In the genomic region with DNA sequence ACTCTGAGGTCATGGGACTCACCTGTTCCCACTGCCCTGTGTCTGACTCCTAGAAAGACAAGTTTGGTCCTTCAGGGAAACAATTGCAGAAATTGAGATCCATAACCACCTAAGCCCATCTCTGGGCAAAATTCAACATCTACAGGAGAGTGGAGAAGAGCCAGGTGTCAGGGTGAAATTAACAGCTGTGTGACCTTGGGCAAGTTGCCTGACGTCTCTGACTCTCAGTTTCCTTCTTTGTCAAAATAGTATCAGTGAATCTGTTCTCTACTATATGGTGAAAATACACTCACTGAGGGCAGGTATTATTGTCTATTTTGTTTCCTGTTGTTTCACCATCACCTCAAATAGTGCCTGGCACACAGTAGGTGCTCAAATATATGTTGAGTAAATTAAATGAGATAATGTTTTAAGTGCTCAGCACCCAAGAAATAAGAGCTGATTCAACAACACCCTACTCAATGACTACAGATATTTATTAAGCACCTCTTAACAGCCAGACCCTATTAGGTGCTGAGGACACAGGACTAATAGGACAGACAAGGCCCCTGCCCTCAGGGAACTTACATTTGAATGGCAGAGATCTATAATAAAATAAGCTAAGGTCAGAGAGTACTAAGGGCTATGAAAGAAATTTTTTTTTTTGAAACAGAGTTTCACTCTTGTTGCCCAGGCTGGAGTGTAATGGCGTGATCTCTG, we compare ENCODE assay signal across 13 cellular contexts. TPM values are rescaled to one million over a fixed set of nuclear protein-coding genes. Genes with fewer than 3 reads are reported as not detected.
DNase-seq lines count a peak whose midpoint lies in the region; ATAC-seq and TF ChIP-seq lines count a peak whose summit lies in the region.
"Had no signal": no experiment of that assay in that cellular context is flagged by ENCODE, and none has a peak within 500 bp of the region (broad histone marks: within the 10 kb centered on the region; RNA-seq: fewer than 3 reads in every experiment).

No MANE protein-coding gene starts in this region.

- TF ChIP-seq POLR2A in IMR-90 (IDR thresholded peaks at IDR 0.05; ENCODE audit: low read depth, low read length) (no peak), testis (IDR thresholded peaks at IDR 0.05) (no peak)

- H3K4me3 ChIP-seq in IMR-90 (ENCODE audit: insufficient read depth, low read depth, low read length) (no peak overlapping the region), coronary artery (peak overlapping the region; percentile 49), mucosa of stomach (ENCODE audit: low read length) (no peak overlapping the region), testis (no peak overlapping the region)

- TF ChIP-seq CTCF in IMR-90 (conservative IDR thresholded peaks at IDR 0.05; ENCODE audit: low read depth, low read length) (no peak), coronary artery (IDR thresholded peaks at IDR 0.05) (no peak), testis (IDR thresholded peaks at IDR 0.05) (no peak)

- H3K79me1 ChIP-seq in IMR-90 (ENCODE audit: low read depth in 1 of 2, low read length in 2 of 2) = peaks cover 0 to 4% of the 10 kb centered on the region in 2 experiments; a peak in 1 of 4 replicates

- peak overlapping the region; percentile 94 for H2AK5ac ChIP-seq in IMR-90 (ENCODE audit: low read depth, low read length)

- H3K4me1 ChIP-seq in IMR-90 (ENCODE audit: control insufficient read depth, insufficient read depth, low read length) = peaks cover 31% of the 10 kb centered on the region
- peaks cover 10% of the 10 kb centered on the region for H3K4me1 ChIP-seq in mucosa of stomach (ENCODE audit: control insufficient read depth, insufficient read depth, low read length)
- H3K4me1 ChIP-seq in testis = peaks cover 27% of the 10 kb centered on the region

- H3K27ac ChIP-seq in IMR-90 (ENCODE audit: insufficient read depth, low read length) (peak overlapping the region; percentile 96), coronary artery (peak overlapping the region; percentile 94 to 97), testis (peak overlapping the region; percentile 66 to 89)
- H3K27ac ChIP-seq: HL-60 had no signal

- CTCF ChIA-PET in IMR-90 (lab: Yijun Ruan, JAX) = interaction anchor here (0.8 kb wide), 1 partner anchor 9 kb away, joined by 4 read pairs; no protein-coding TSS in a partner anchor

- in situ Hi-C loops in IMR-90 (cut with MboI; ENCODE audit: low sequenced_read_pairs) = no loop called here

- dilution Hi-C loops in IMR-90 (cut with HindIII; ENCODE audit: low sequenced_read_pairs, unreplicated experiment) = no loop called here

- H3K4me2 ChIP-seq in IMR-90 (ENCODE audit: low read depth, low read length) = peak overlapping the region; percentile 67

- peak overlapping the region; percentile 95 for H4K5ac ChIP-seq in IMR-90 (ENCODE audit: low read depth, low read length)

- H3K18ac ChIP-seq in IMR-90 (ENCODE audit: low read depth, low read length) = peak overlapping the region; percentile 95

- H2BK120ac ChIP-seq in IMR-90 (ENCODE audit: low read depth, low read length) = peak overlapping the region; percentile 99

- DNase-seq in IMR-90 (no peak), coronary artery (ENCODE audit: low spot score) (no peak), testis (no peak), NCI-H1105 treated with DMSO at 0.1 percent for 48 hours (lab: John Stamatoyannopoulos, UW) (no peak), hepatic stellate cell (ENCODE audit: low spot score) (no peak)
- no peak for DNase-seq in stimulated activated CD4-positive, alpha-beta T cell treated with anti-CD3 and anti-CD28 coated beads, Interleukin-4, amount 100 ng/mL, for 24 hours
- DNase-seq: activated CD4-positive, alpha-beta T cell treated with anti-CD3 and anti-CD28 coated beads, Interleukin-2, amount 50 U/mL, for 48 hours; activated effector memory CD4-positive, alpha-beta T cell treated with Interleukin-2 at 50 U/mL for 16 hours; CD8-positive, alpha-beta memory T cell had no signal

- H3K9ac ChIP-seq in IMR-90 (ENCODE audit: low read depth, low read length) (peak overlapping the region; percentile 85), mucosa of stomach (ENCODE audit: low read length) (peak overlapping the region; percentile 46)

- H3K27me3 ChIP-seq in IMR-90 (ENCODE audit: control insufficient read depth, insufficient read depth, low read length) (no peaks in the 10 kb centered on the region), mucosa of stomach (ENCODE audit: control insufficient read depth, insufficient read depth, low read length) (no peaks in the 10 kb centered on the region), testis (no peaks in the 10 kb centered on the region)

- H3K36me3 ChIP-seq in IMR-90 (ENCODE audit: control insufficient read depth, insufficient read depth, low read length) (no peaks in the 10 kb centered on the region), mucosa of stomach (ENCODE audit: control insufficient read depth, insufficient read depth, low read length) (no peaks in the 10 kb centered on the region), testis (ENCODE audit: low read depth, missing control alignments) (no peaks in the 10 kb centered on the region)

- no peaks in the 10 kb centered on the region for H4K20me1 ChIP-seq in IMR-90 (ENCODE audit: insufficient read depth, low read length)

- H2BK5ac ChIP-seq in IMR-90 (ENCODE audit: low read depth, low read length, poor library complexity, severe bottlenecking) = peak overlapping the region; percentile 99

- H2BK15ac ChIP-seq in IMR-90 (ENCODE audit: low read depth, low read length) = peak overlapping the region; percentile 96

- POLR2A ChIA-PET in IMR-90 (lab: Charles Lee; ENCODE audit: unreplicated experiment) = no interaction called here

- H4K8ac ChIP-seq in IMR-90 (ENCODE audit: low read depth in 2 of 2, low read length in 2 of 2) = peak overlapping the region; percentile 88 to 95

- H3K4ac ChIP-seq in IMR-90 (ENCODE audit: low read depth, low read length) = peak overlapping the region; percentile 99

- intact Hi-C loops in IMR-90 (cut with micrococcal nuclease) (loop anchor here (10.0 kb wide), 1 partner anchor 205 kb away; no protein-coding TSS in a partner anchor), testis (cut with DNase I; ENCODE audit: low total_unique reads) (loop anchor here (10.0 kb wide), 2 partner anchors 115 to 325 kb away; no protein-coding TSS in a partner anchor)

- no peak for ATAC-seq in IMR-90 (ENCODE audit: low read depth)
- no peak for ATAC-seq in HG02798 (IDR thresholded peaks at IDR 0.05; ENCODE audit: poor library complexity, unreplicated experiment)
- ATAC-seq: stimulated activated memory B cell treated with anti-CD40 and anti-IgM and Interleukin-4, amounts not matched to agents 10 μg/mL and 1 μg/mL and 100 μg/mL, for 72 hours had no signal

- no TSS peak for BruUV-seq in IMR-90 (replicated peaks; lab: Mats Ljungman, UMichigan)

- H3K9me3 ChIP-seq in IMR-90 (ENCODE audit: control insufficient read depth, insufficient read depth, low read length) (peaks cover 4% of the 10 kb centered on the region; the same call in 1 of the 2 replicates), mucosa of stomach (ENCODE audit: control insufficient read depth, low read length) (no peaks in the 10 kb centered on the region), testis (no peaks in the 10 kb centered on the region)

- WGBS in IMR-90 (ENCODE audit: extremely low coverage in 2 of 2, insufficient read length in 1 of 2), 2 experiments = no CpG with 5 or more reads among the region's 2 CpGs
- 60% methylated on average over 2 of the region's 2 CpGs for WGBS in testis, 2 donors

- H3K14ac ChIP-seq in IMR-90 (replicated peaks; ENCODE audit: low read depth, low read length) = peak overlapping the region; percentile 96

- peak overlapping the region; percentile 96 for H4K91ac ChIP-seq in IMR-90 (ENCODE audit: insufficient read depth, low read depth, low read length)

- H2AFZ ChIP-seq in IMR-90 (replicated peaks; ENCODE audit: low read length, poor library complexity) = peak overlapping the region; percentile 82

- peak overlapping the region; percentile 87 for H3K56ac ChIP-seq in IMR-90 (ENCODE audit: extremely low read depth, insufficient read depth, low read length)

- H2AK9ac ChIP-seq in IMR-90 (replicated peaks; ENCODE audit: low read depth, low read length, poor library complexity) = peak overlapping the region; percentile 88

- peaks cover 22% of the 10 kb centered on the region for H3K9me1 ChIP-seq in IMR-90 (ENCODE audit: insufficient read depth, low read length)

- peak overlapping the region; percentile 92 for H2BK20ac ChIP-seq in IMR-90 (ENCODE audit: low read depth, low read length)

- H3K23ac ChIP-seq in IMR-90 (ENCODE audit: low read depth, low read length) = peak overlapping the region; percentile 76

- TF ChIP-seq RAD21 in IMR-90 (IDR thresholded peaks at IDR 0.05; ENCODE audit: low read length) = no peak

TF ChIP-seq in IMR-90, 13 proteins besides CTCF, POLR2A, EP300 and RAD21 (continues in another document):
- no peak for TF ChIP-seq MXI1 (IDR thresholded peaks at IDR 0.05; ENCODE audit: borderline replicate concordance, low read depth, low read length)
- no peak for TF ChIP-seq CHD1 (IDR thresholded peaks at IDR 0.05; ENCODE audit: low read depth, low read length)
- TF ChIP-seq MAZ (IDR thresholded peaks at IDR 0.05; ENCODE audit: borderline replicate concordance, low read depth, low read length) = no peak
- no peak for TF ChIP-seq NFE2L2 (IDR thresholded peaks at IDR 0.05; ENCODE audit: low read depth, low read length)
- no peak for TF ChIP-seq RCOR1 (IDR thresholded peaks at IDR 0.05; ENCODE audit: insufficient replicate concordance, low read length)
- TF ChIP-seq BHLHE40 (IDR thresholded peaks at IDR 0.05; ENCODE audit: low read depth, low read length) = no peak
- TF ChIP-seq RFX5 (IDR thresholded peaks at IDR 0.05; ENCODE audit: low read depth, low read length) = no peak
- TF ChIP-seq SMC3 (IDR thresholded peaks at IDR 0.05; ENCODE audit: low read depth, low read length) = no peak
- TF ChIP-seq FOS (IDR thresholded peaks at IDR 0.05; ENCODE audit: low read depth, low read length) = no peak
- no peak for TF ChIP-seq ELK1 (IDR thresholded peaks at IDR 0.05; ENCODE audit: borderline replicate concordance, low read depth, low read length)

RNA-seq across cellular contexts. Expression of gene IFT81, which starts 14.2 kb away (rescaled TPM):
- total RNA-seq in IMR-90 (2012; rRNA removed) = 6.1 and 10.6 TPM in 2 replicates
- polyA plus RNA-seq in IMR-90 (2012; rRNA removed) = 6.7 and 8.1 TPM in 2 replicates
- polyA plus RNA-seq in IMR-90 (2012; cell fraction: cytosol; rRNA removed) = 1.5 and 2.1 TPM in 2 replicates
- 2.3 and 9.2 TPM in 2 replicates for polyA plus RNA-seq in IMR-90 (2012; cell fraction: nucleus; rRNA removed; ENCODE audit: low replicate concordance)
- total RNA-seq in testis = 10 to 100 TPM; 26.7 to 43.4 TPM
- 20.1 TPM for polyA plus RNA-seq in testis (ENCODE audit: insufficient read depth, low read depth, low replicate concordance)
